ENCODE assay signal across 8 cellular contexts in genomic region chr1:173868266-173869107, GRCh38. TPM values are rescaled to one million over a fixed set of nuclear protein-coding genes. Genes with fewer than 3 reads are reported as not detected.
DNase-seq lines count a peak whose midpoint lies in the region; ATAC-seq, FAIRE-seq and TF ChIP-seq lines count a peak whose summit lies in the region.

A gene with protein sequence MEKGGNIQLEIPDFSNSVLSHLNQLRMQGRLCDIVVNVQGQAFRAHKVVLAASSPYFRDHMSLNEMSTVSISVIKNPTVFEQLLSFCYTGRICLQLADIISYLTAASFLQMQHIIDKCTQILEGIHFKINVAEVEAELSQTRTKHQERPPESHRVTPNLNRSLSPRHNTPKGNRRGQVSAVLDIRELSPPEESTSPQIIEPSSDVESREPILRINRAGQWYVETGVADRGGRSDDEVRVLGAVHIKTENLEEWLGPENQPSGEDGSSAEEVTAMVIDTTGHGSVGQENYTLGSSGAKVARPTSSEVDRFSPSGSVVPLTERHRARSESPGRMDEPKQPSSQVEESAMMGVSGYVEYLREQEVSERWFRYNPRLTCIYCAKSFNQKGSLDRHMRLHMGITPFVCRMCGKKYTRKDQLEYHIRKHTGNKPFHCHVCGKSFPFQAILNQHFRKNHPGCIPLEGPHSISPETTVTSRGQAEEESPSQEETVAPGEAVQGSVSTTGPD (plus strand): TSS chr1:173868380. CDS start chr1:173870226, 1,846 bp downstream.

- FAIRE-seq in bronchial epithelial cell (lab: Jason Lieb, UNC), result no peak

- ATAC-seq in GM18907 (IDR thresholded peaks at IDR 0.05; ENCODE audit: unreplicated experiment), result peak; percentile 67
- ATAC-seq in HG03139 (IDR thresholded peaks at IDR 0.05; ENCODE audit: unreplicated experiment), result peak; percentile 53

- DNase-seq in 8988T (peak; percentile 60), NCI-H2227 (lab: John Stamatoyannopoulos, UW; ENCODE audit: unreplicated experiment) (peak; percentile 93), bronchial epithelial cell (ENCODE audit: low read depth) (peak; percentile 71), kidney epithelial cell (ENCODE audit: low read depth) (peak; percentile 21)
- peak; percentile 91 to 94 for DNase-seq in stimulated activated CD4-positive, alpha-beta T cell treated with anti-CD3 and anti-CD28 coated beads, Interleukin-15, amount 100 ng/mL, for 48 hours (ENCODE audit: low read depth in 2 of 2)

- H3K36me3 ChIP-seq in bronchial epithelial cell (ENCODE audit: control insufficient read depth, insufficient read depth, low read length) (peaks cover 15% of the 10 kb centered on the region), kidney epithelial cell (ENCODE audit: control insufficient read depth, insufficient read depth, low read length) (peaks cover 6% of the 10 kb centered on the region)

- H3K27me3 ChIP-seq in bronchial epithelial cell (ENCODE audit: control insufficient read depth, insufficient read depth, low read length) (no peaks in the 10 kb centered on the region), kidney epithelial cell (ENCODE audit: control insufficient read depth, insufficient read depth, low read length) (no peaks in the 10 kb centered on the region)

- no peak for TF ChIP-seq CTCF in WI38 (IDR thresholded peaks at IDR 0.05; ENCODE audit: low read depth, low read length)
- TF ChIP-seq CTCF in bronchial epithelial cell (IDR thresholded peaks at IDR 0.05; ENCODE audit: insufficient read depth, low read length, severe bottlenecking), result peak; percentile 7
- no peak for TF ChIP-seq CTCF in kidney epithelial cell (IDR thresholded peaks at IDR 0.05; ENCODE audit: insufficient read depth, low read length, poor library complexity, severe bottlenecking)

- H3K4me3 ChIP-seq in WI38 (ENCODE audit: low read depth, low read length) (peak within 1 kb of the TSS; percentile 92), bronchial epithelial cell (ENCODE audit: low read depth, low read length) (peak within 1 kb of the TSS; percentile 70), kidney epithelial cell (ENCODE audit: low read depth, low read length) (peak within 1 kb of the TSS; percentile 75)

RNA-seq across cellular contexts. Expression of the gene that starts here (rescaled TPM):
- 2.9 and 3.8 TPM in 2 replicates for total RNA-seq in bronchial epithelial cell
- total RNA-seq in kidney epithelial cell, result 7.5 and 7.9 TPM in 2 replicates

Comparison
In these comparisons a context has a peak if more than half of its experiments do, and no peak if none do; other contexts are left out.
1. Peak in every context shown above with its lines: DNase-seq, ATAC-seq and H3K4me3 ChIP-seq.
2. DNase-seq: peak in every context shown above with its lines; median percentile 93 in NCI-H2227; 92 in stimulated activated CD4-positive, alpha-beta T cell treated with anti-CD3 and anti-CD28 coated beads, Interleukin-15, amount 100 ng/mL, for 48 hours; 71 in bronchial epithelial cell; 60 in 8988T; 21 in kidney epithelial cell.